ENCODE assay signal across 19 cellular contexts in genomic region chr3:16507540-16508241, GRCh38. TPM values are rescaled to one million over a fixed set of nuclear protein-coding genes. Genes with fewer than 3 reads are reported as not detected.
DNase-seq lines count a peak whose midpoint lies in the region; ATAC-seq, FAIRE-seq and TF ChIP-seq lines count a peak whose summit lies in the region.
"Had no signal": no experiment of that assay in that cellular context is flagged by ENCODE, and none has a peak within 500 bp of the region (broad histone marks: within the 10 kb centered on the region; RNA-seq: fewer than 3 reads in every experiment).

No MANE protein-coding gene starts in this region.

- H3K27ac Mint-ChIP-seq in activated CD8-positive, alpha-beta memory T cell treated with anti-CD3 and anti-CD28 coated beads, Interleukin-2, amount 10 ng/mL, durations not matched to agents 7 days and 5 days = peak overlapping the region; percentile 85
- peak overlapping the region; percentile 71 to 99 for H3K27ac Mint-ChIP-seq in effector memory CD8-positive, alpha-beta T cell
- H3K27ac Mint-ChIP-seq in WTC11 = no peak overlapping the region
- H3K27ac Mint-ChIP-seq: mesothelial cell of epicardium had no signal

- POLR2A ChIA-PET in WTC11 (lab: Charles Lee) = no interaction called here

- H3K27me3 ChIP-seq in Loucy (ENCODE audit: insufficient read depth, low read length, poor library complexity, severe bottlenecking) = no peaks in the 10 kb centered on the region
- no peaks in the 10 kb centered on the region for H3K27me3 ChIP-seq in thymus (ENCODE audit: control insufficient read depth, insufficient read depth)
- H3K27me3 ChIP-seq in left ventricle myocardium inferior (ENCODE audit: low read depth) = no peaks in the 10 kb centered on the region
- H3K27me3 ChIP-seq: ovary had no signal

- H4K20me1 ChIP-seq in Loucy (ENCODE audit: insufficient read depth, low read length, poor library complexity, severe bottlenecking) = peaks cover 71% of the 10 kb centered on the region

- H3K9me2 ChIP-seq in Loucy (replicated peaks; ENCODE audit: low read depth, low read length) = no peaks in the 10 kb centered on the region

- peak overlapping the region; percentile 83 for H3K4me3 ChIP-seq in Loucy (ENCODE audit: low read length, poor library complexity, severe bottlenecking)
- no peak overlapping the region for H3K4me3 ChIP-seq in thymus (ENCODE audit: low read length)
- no peak overlapping the region for H3K4me3 ChIP-seq in left ventricle myocardium inferior
- H3K4me3 ChIP-seq: A549, ovary, skin epidermis had no signal

- H3K36me3 ChIP-seq in Loucy (ENCODE audit: insufficient read depth, low read length) = peaks cover 10% of the 10 kb centered on the region; the same call in 1 of the 2 replicates
- peaks cover 25% of the 10 kb centered on the region for H3K36me3 ChIP-seq in thymus (ENCODE audit: control insufficient read depth, insufficient read depth)
- peaks cover 12% of the 10 kb centered on the region for H3K36me3 ChIP-seq in left ventricle myocardium inferior
- H3K36me3 ChIP-seq: ovary had no signal

- H3K27me3 Mint-ChIP-seq in activated CD8-positive, alpha-beta memory T cell treated with anti-CD3 and anti-CD28 coated beads, Interleukin-2, amount 10 ng/mL, durations not matched to agents 7 days and 5 days = no peaks in the 10 kb centered on the region
- no peaks in the 10 kb centered on the region for H3K27me3 Mint-ChIP-seq in effector memory CD8-positive, alpha-beta T cell
- H3K27me3 Mint-ChIP-seq in WTC11 (ENCODE audit: low read depth) = peaks cover 37% of the 10 kb centered on the region

- intact Hi-C loops in left ventricle myocardium inferior (cut with micrococcal nuclease) = no loop called here

- H3K4me3 Mint-ChIP-seq in activated CD8-positive, alpha-beta memory T cell treated with anti-CD3 and anti-CD28 coated beads, Interleukin-2, amount 10 ng/mL, durations not matched to agents 7 days and 5 days = peak overlapping the region; percentile 64
- peak overlapping the region; percentile 58 to 74 for H3K4me3 Mint-ChIP-seq in effector memory CD8-positive, alpha-beta T cell
- H3K4me3 Mint-ChIP-seq in WTC11 = no peak overlapping the region
- H3K4me3 Mint-ChIP-seq: mesothelial cell of epicardium had no signal

- DNase-seq in activated CD8-positive, alpha-beta memory T cell treated with anti-CD3 and anti-CD28 coated beads, Interleukin-2, amount 10 ng/mL, durations not matched to agents 7 days and 5 days = no peak
- no peak for DNase-seq in activated CD8-positive, alpha-beta memory T cell treated with anti-CD3 and anti-CD28 coated beads, Interleukin-2, amount 50 U/mL, for 4 hours
- no peak for DNase-seq in effector memory CD8-positive, alpha-beta T cell
- DNase-seq in left ventricle myocardium inferior = no peak
- DNase-seq in WTC11 (ENCODE audit: low spot score) = no peak
- no peak for DNase-seq in RCC 7860 (ENCODE audit: low spot score)
- DNase-seq: cortex of kidney, NCI-H2081 treated with DMSO at 0.1 percent for 48 hours, NCI-H748 treated with DMSO at 0.1 percent for 48 hours, ovary had no signal

- TF ChIP-seq CTCF in Loucy (conservative IDR thresholded peaks at IDR 0.05; ENCODE audit: low read length) (no peak), left ventricle myocardium inferior (IDR thresholded peaks at IDR 0.05; ENCODE audit: borderline replicate concordance) (no peak), WTC11 (IDR thresholded peaks at IDR 0.05) (no peak)

- H3F3A ChIP-seq in Loucy (ENCODE audit: low read depth) = peaks cover 8% of the 10 kb centered on the region; the same call in 1 of the 2 replicates

- H3K27ac ChIP-seq in thymus (ENCODE audit: low read depth) (peak overlapping the region; percentile 25), left ventricle myocardium inferior (replicated peaks) (no peak overlapping the region)
- H3K27ac ChIP-seq: A549, ovary, RWPE1 had no signal

- no peak for FAIRE-seq in RCC 7860 (lab: Jason Lieb, UNC)
- FAIRE-seq: A549, astrocyte, islet of Langerhans had no signal

- peaks cover 85% of the 10 kb centered on the region for H3K4me1 Mint-ChIP-seq in activated CD8-positive, alpha-beta memory T cell treated with anti-CD3 and anti-CD28 coated beads, Interleukin-2, amount 10 ng/mL, durations not matched to agents 7 days and 5 days
- H3K4me1 Mint-ChIP-seq in effector memory CD8-positive, alpha-beta T cell (ENCODE audit: low read depth in 2 of 2) = peaks cover 60 to 85% of the 10 kb centered on the region in 2 donors
- H3K4me1 Mint-ChIP-seq in WTC11 = peaks cover 24% of the 10 kb centered on the region

- no peak for ATAC-seq in activated CD8-positive, alpha-beta memory T cell treated with anti-CD3 and anti-CD28 coated beads, Interleukin-2, amount 10 ng/mL, durations not matched to agents 7 days and 5 days
- no peak for ATAC-seq in effector memory CD8-positive, alpha-beta T cell (replicated peaks)
- no peak for ATAC-seq in WTC11
- ATAC-seq: A549, esophagus mucosa had no signal

- H2AFZ ChIP-seq in Loucy (ENCODE audit: low read length) = no peak overlapping the region

- H3K9me3 ChIP-seq in Loucy (ENCODE audit: insufficient read depth, low read depth, low read length) (no peaks in the 10 kb centered on the region), thymus (ENCODE audit: control insufficient read depth) (no peaks in the 10 kb centered on the region), left ventricle myocardium inferior (replicated peaks) (no peaks in the 10 kb centered on the region)
- H3K9me3 ChIP-seq: A549, ovary had no signal

- H3K9ac ChIP-seq in Loucy (ENCODE audit: low read depth, low read length, poor library complexity, severe bottlenecking) = peak overlapping the region; percentile 95

- 93% methylated on average over 8 of the region's 8 CpGs for WGBS in thymus

- peaks cover 87% of the 10 kb centered on the region for H3K4me1 ChIP-seq in Loucy (ENCODE audit: insufficient read depth, low read length, poor library complexity, severe bottlenecking)
- H3K4me1 ChIP-seq in thymus (ENCODE audit: control insufficient read depth, insufficient read depth, low read length) = peaks cover 36% of the 10 kb centered on the region
- peaks cover 99% of the 10 kb centered on the region for H3K4me1 ChIP-seq in left ventricle myocardium inferior
- H3K4me1 ChIP-seq: A549 had no signal

- CTCF ChIA-PET in activated CD8-positive, alpha-beta memory T cell treated with anti-CD3 and anti-CD28 coated beads, Interleukin-2, amount 10 ng/mL, durations not matched to agents 7 days and 5 days (lab: Charles Lee) = interaction anchor here (1.2 kb wide), 3 partner anchors 22 to 217 kb away, joined by 3 read pairs; no protein-coding TSS in a partner anchor
- CTCF ChIA-PET in WTC11 (lab: Charles Lee) = no interaction called here

- peaks cover 59% of the 10 kb centered on the region for H3K36me3 Mint-ChIP-seq in activated CD8-positive, alpha-beta memory T cell treated with anti-CD3 and anti-CD28 coated beads, Interleukin-2, amount 10 ng/mL, durations not matched to agents 7 days and 5 days
- peaks cover 34% of the 10 kb centered on the region for H3K36me3 Mint-ChIP-seq in effector memory CD8-positive, alpha-beta T cell (ENCODE audit: insufficient read depth)
- H3K36me3 Mint-ChIP-seq in WTC11 = no peaks in the 10 kb centered on the region
- H3K36me3 Mint-ChIP-seq: mesothelial cell of epicardium had no signal

- no peaks in the 10 kb centered on the region for H3K9me3 Mint-ChIP-seq in activated CD8-positive, alpha-beta memory T cell treated with anti-CD3 and anti-CD28 coated beads, Interleukin-2, amount 10 ng/mL, durations not matched to agents 7 days and 5 days (ENCODE audit: low read depth)
- no peaks in the 10 kb centered on the region for H3K9me3 Mint-ChIP-seq in effector memory CD8-positive, alpha-beta T cell
- H3K9me3 Mint-ChIP-seq in WTC11 = no peaks in the 10 kb centered on the region
- H3K9me3 Mint-ChIP-seq: mesothelial cell of epicardium had no signal

- peak overlapping the region; percentile 98 for H3K4me2 ChIP-seq in Loucy (ENCODE audit: low read depth, low read length, poor library complexity, severe bottlenecking)
- H3K4me2 ChIP-seq: A549 had no signal

- peaks cover 93% of the 10 kb centered on the region for H3K79me2 ChIP-seq in Loucy (ENCODE audit: insufficient read depth, low read length)

TF ChIP-seq in WTC11, 78 proteins besides CTCF, POLR2A, EP300 and RAD21 (continues in another document):
- no peak for TF ChIP-seq CBFB (CRISPR knock-in tag; IDR thresholded peaks at IDR 0.05; ENCODE audit: low read depth)
- TF ChIP-seq NFE2L1 (CRISPR knock-in tag; IDR thresholded peaks at IDR 0.05) = no peak
- no peak for TF ChIP-seq ZNF281 (CRISPR knock-in tag; IDR thresholded peaks at IDR 0.05)
- TF ChIP-seq E2F1 (CRISPR knock-in tag; IDR thresholded peaks at IDR 0.05) = no peak
- no peak for TF ChIP-seq FOXK1 (CRISPR knock-in tag; IDR thresholded peaks at IDR 0.05)
- TF ChIP-seq SMAD4 (CRISPR knock-in tag; IDR thresholded peaks at IDR 0.05) = no peak

RNA-seq across cellular contexts. Expression of gene RFTN1, which starts 5.8 kb away (rescaled TPM):
- 10 to 100 TPM; 78.0 to 96.7 TPM for total RNA-seq in activated CD8-positive, alpha-beta memory T cell treated with anti-CD3 and anti-CD28 coated beads, Interleukin-2, amount 10 ng/mL, durations not matched to agents 7 days and 5 days
- 57.6 TPM for polyA plus RNA-seq in thymus
- 22.9 TPM for total RNA-seq in left ventricle myocardium inferior
- 2.7 to 3.8 TPM (median 3.2 TPM) in 3 replicates for total RNA-seq in WTC11 (2021)
